Comparison of ENCODE assay signal across 1 cellular context in the genomic region with DNA sequence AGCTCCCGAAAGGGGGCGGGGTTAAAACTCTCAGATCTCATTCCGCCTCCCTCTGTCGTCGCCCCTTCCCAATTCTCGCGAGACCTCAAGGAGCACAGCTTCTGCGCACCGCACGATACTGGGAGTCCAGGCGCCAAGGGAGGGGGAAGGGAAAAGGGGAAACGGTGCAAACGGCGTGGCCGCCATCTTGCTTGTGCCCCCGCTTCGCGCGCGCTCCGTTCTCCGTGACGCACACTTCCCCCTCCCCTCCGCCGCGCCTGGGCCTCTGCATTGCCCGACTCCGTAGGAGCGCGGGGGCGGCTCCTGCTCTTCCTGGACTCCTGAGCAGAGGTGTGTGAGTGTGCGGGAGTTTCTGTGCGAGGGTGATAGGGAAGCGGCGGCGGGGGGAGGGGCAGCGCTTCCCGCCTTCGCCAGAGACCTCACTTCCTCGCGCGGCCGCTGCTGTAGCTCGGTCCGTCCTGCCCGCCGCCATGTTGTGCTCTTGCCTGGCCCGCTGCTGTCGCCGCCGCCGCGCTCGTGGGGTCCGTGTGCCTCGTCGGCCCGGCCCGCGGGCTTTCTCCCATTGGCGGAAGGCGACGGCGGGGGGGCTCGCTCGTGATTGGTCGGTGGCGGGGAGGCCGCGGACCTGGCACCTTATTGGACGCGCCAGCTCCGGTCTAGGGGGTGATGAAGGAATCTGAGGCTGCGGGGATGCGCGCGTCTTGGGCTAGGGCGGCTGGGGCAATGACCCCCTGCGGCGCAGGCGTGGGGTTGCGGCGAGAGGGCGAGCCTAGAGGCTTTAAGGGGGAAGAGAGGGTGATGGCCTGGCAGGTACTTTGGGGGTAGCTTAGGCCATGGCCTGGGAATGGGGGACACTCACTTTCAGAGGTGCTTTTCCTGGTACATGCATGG.
TF ChIP-seq lines count a peak whose summit lies in the region.

A gene (plus strand): TSS at position 167 of the 891 bp plus-strand sequence. CDS start 47,140 bp downstream, outside the sequence.

TF ChIP-seq in K562, 482 proteins besides CTCF, POLR2A, EP300 and RAD21 (continued from another document and continues in another):
- TF ChIP-seq, protein P1, sequence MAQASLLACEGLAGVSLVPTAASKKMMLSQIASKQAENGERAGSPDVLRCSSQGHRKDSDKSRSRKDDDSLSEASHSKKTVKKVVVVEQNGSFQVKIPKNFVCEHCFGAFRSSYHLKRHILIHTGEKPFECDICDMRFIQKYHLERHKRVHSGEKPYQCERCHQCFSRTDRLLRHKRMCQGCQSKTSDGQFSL (CRISPR knock-in tag; IDR thresholded peaks at IDR 0.05): peak; percentile 78
- TF ChIP-seq, protein P1 (tag; IDR thresholded peaks at IDR 0.05): peak in 1 of 2 experiments; percentile 76; a peak in 1 of 4 replicates
- TF ChIP-seq, protein P2, sequence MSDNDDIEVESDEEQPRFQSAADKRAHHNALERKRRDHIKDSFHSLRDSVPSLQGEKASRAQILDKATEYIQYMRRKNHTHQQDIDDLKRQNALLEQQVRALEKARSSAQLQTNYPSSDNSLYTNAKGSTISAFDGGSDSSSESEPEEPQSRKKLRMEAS (CRISPR knock-in tag; IDR thresholded peaks at IDR 0.05): peak; percentile 92
- TF ChIP-seq, protein P3, sequence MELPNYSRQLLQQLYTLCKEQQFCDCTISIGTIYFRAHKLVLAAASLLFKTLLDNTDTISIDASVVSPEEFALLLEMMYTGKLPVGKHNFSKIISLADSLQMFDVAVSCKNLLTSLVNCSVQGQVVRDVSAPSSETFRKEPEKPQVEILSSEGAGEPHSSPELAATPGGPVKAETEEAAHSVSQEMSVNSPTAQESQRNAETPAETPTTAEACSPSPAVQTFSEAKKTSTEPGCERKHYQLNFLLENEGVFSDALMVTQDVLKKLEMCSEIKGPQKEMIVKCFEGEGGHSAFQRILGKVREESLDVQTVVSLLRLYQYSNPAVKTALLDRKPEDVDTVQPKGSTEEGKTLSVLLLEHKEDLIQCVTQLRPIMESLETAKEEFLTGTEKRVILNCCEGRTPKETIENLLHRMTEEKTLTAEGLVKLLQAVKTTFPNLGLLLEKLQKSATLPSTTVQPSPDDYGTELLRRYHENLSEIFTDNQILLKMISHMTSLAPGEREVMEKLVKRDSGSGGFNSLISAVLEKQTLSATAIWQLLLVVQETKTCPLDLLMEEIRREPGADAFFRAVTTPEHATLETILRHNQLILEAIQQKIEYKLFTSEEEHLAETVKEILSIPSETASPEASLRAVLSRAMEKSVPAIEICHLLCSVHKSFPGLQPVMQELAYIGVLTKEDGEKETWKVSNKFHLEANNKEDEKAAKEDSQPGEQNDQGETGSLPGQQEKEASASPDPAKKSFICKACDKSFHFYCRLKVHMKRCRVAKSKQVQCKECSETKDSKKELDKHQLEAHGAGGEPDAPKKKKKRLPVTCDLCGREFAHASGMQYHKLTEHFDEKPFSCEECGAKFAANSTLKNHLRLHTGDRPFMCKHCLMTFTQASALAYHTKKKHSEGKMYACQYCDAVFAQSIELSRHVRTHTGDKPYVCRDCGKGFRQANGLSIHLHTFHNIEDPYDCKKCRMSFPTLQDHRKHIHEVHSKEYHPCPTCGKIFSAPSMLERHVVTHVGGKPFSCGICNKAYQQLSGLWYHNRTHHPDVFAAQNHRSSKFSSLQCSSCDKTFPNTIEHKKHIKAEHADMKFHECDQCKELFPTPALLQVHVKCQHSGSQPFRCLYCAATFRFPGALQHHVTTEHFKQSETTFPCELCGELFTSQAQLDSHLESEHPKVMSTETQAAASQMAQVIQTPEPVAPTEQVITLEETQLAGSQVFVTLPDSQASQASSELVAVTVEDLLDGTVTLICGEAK (IDR thresholded peaks at IDR 0.05): no peak; the same call in 1 of the 2 replicates
- TF ChIP-seq, protein P3 (CRISPR knock-in tag; IDR thresholded peaks at IDR 0.05): 0 out of 2 replicates have a peak, but pooled peaks have one; percentile 49
- TF ChIP-seq HCFC1 (IDR thresholded peaks at IDR 0.05; ENCODE audit: low read depth, low read length) (peak; percentile 66), KAT7 (CRISPR knock-in tag; IDR thresholded peaks at IDR 0.05; ENCODE audit: borderline replicate concordance) (peak; percentile 100; the same call in 1 of the 2 replicates), MAFG (tag; conservative IDR thresholded peaks at IDR 0.05) (no peak), ATF7 (IDR thresholded peaks at IDR 0.05) (peak; percentile 91), POLR2AphosphoS2 (IDR thresholded peaks at IDR 0.05; ENCODE audit: low read length) (peak; percentile 98), ZNF75A (CRISPR knock-in tag; IDR thresholded peaks at IDR 0.05) (peak; percentile 54; the same call in 1 of the 2 replicates), NCOA1 (IDR thresholded peaks at IDR 0.05; ENCODE audit: low read depth) (peak; percentile 65; the same call in 1 of the 2 replicates), BCOR (IDR thresholded peaks at IDR 0.05) (peak; percentile 49), ERF (CRISPR knock-in tag; IDR thresholded peaks at IDR 0.05) (peak; percentile 95), ETS2 (tag; IDR thresholded peaks at IDR 0.05; ENCODE audit: borderline replicate concordance, poor library complexity, severe bottlenecking) (no peak), DNMT1 (IDR thresholded peaks at IDR 0.05) (no peak), STAG1 (CRISPR knock-in tag; IDR thresholded peaks at IDR 0.05; ENCODE audit: borderline replicate concordance) (no peak), HEY1 (CRISPR knock-in tag; IDR thresholded peaks at IDR 0.05; ENCODE audit: borderline replicate concordance) (no peak), RBFOX2 (IDR thresholded peaks at IDR 0.05; ENCODE audit: low read depth, low read length) (peak; percentile 99), NR2F6 (CRISPR knock-in tag; IDR thresholded peaks at IDR 0.05) (0 out of 2 replicates have a peak, but pooled peaks have one; percentile 17), ZNF253 (CRISPR knock-in tag; conservative IDR thresholded peaks at IDR 0.05) (no peak), POLR2B (IDR thresholded peaks at IDR 0.05; ENCODE audit: low read depth, partially characterized antibody) (peak; percentile 92), ZNF143 (CRISPR knock-in tag; IDR thresholded peaks at IDR 0.05) (peak; percentile 48; the same call in 1 of the 2 replicates), HNRNPK (IDR thresholded peaks at IDR 0.05; ENCODE audit: low read depth, low read length, poor library complexity, severe bottlenecking) (peak; percentile 36), SMC3 (conservative IDR thresholded peaks at IDR 0.05; ENCODE audit: insufficient read depth, low read depth, low read length) (no peak), ZNF12 (CRISPR knock-in tag; IDR thresholded peaks at IDR 0.05) (peak; percentile 70; the same call in 1 of the 2 replicates), RBM14 (IDR thresholded peaks at IDR 0.05; ENCODE audit: borderline replicate concordance, insufficient read depth, low read depth, low read length) (peak; percentile 90; the same call in 1 of the 2 replicates), CHD1 (IDR thresholded peaks at IDR 0.05; ENCODE audit: low read length) (peak; percentile 97), SAP30 (IDR thresholded peaks at IDR 0.05; ENCODE audit: borderline replicate concordance, insufficient read depth, low read depth, low read length, poor library complexity, severe bottlenecking) (peak; percentile 0), SMAD1 (IDR thresholded peaks at IDR 0.05; ENCODE audit: low read depth, low read length, partially characterized antibody) (peak; percentile 84), ZBTB17 (CRISPR knock-in tag; IDR thresholded peaks at IDR 0.05) (peak; percentile 89), WHSC1 (IDR thresholded peaks at IDR 0.05; ENCODE audit: low read length) (no peak), ATF1 (CRISPR knock-in tag; IDR thresholded peaks at IDR 0.05) (no peak; the same call in 1 of the 2 replicates), ATF1 (tag; IDR thresholded peaks at IDR 0.05) (peak; percentile 97), RUNX1 (IDR thresholded peaks at IDR 0.05; ENCODE audit: low read depth) (peak; percentile 67), CBFB (CRISPR knock-in tag; IDR thresholded peaks at IDR 0.05) (0 out of 2 replicates have a peak, but pooled peaks have one; percentile 80), RBBP5 (IDR thresholded peaks at IDR 0.05; ENCODE audit: borderline replicate concordance, insufficient read depth, low read length, poor library complexity, severe bottlenecking) (peak; percentile 94)
- TF ChIP-seq, protein P4, sequence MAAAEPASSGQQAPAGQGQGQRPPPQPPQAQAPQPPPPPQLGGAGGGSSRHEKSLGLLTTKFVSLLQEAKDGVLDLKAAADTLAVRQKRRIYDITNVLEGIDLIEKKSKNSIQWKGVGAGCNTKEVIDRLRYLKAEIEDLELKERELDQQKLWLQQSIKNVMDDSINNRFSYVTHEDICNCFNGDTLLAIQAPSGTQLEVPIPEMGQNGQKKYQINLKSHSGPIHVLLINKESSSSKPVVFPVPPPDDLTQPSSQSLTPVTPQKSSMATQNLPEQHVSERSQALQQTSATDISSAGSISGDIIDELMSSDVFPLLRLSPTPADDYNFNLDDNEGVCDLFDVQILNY (CRISPR knock-in tag; IDR thresholded peaks at IDR 0.05): peak; percentile 7; the same call in 1 of the 2 replicates
- TF ChIP-seq, protein P5, sequence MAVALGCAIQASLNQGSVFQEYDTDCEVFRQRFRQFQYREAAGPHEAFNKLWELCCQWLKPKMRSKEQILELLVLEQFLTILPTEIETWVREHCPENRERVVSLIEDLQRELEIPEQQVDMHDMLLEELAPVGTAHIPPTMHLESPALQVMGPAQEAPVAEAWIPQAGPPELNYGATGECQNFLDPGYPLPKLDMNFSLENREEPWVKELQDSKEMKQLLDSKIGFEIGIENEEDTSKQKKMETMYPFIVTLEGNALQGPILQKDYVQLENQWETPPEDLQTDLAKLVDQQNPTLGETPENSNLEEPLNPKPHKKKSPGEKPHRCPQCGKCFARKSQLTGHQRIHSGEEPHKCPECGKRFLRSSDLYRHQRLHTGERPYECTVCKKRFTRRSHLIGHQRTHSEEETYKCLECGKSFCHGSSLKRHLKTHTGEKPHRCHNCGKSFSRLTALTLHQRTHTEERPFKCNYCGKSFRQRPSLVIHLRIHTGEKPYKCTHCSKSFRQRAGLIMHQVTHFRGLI (CRISPR knock-in tag; IDR thresholded peaks at IDR 0.05): no peak
- TF ChIP-seq, protein P6, sequence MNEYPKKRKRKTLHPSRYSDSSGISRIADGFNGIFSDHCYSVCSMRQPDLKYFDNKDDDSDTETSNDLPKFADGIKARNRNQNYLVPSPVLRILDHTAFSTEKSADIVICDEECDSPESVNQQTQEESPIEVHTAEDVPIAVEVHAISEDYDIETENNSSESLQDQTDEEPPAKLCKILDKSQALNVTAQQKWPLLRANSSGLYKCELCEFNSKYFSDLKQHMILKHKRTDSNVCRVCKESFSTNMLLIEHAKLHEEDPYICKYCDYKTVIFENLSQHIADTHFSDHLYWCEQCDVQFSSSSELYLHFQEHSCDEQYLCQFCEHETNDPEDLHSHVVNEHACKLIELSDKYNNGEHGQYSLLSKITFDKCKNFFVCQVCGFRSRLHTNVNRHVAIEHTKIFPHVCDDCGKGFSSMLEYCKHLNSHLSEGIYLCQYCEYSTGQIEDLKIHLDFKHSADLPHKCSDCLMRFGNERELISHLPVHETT (CRISPR knock-in tag; conservative IDR thresholded peaks at IDR 0.05 in 1 of 2, IDR thresholded peaks at IDR 0.05 in 1 of 2): peak in 1 of 2 experiments; percentile 99; a peak in 2 of 4 replicates
- TF ChIP-seq, protein P7, sequence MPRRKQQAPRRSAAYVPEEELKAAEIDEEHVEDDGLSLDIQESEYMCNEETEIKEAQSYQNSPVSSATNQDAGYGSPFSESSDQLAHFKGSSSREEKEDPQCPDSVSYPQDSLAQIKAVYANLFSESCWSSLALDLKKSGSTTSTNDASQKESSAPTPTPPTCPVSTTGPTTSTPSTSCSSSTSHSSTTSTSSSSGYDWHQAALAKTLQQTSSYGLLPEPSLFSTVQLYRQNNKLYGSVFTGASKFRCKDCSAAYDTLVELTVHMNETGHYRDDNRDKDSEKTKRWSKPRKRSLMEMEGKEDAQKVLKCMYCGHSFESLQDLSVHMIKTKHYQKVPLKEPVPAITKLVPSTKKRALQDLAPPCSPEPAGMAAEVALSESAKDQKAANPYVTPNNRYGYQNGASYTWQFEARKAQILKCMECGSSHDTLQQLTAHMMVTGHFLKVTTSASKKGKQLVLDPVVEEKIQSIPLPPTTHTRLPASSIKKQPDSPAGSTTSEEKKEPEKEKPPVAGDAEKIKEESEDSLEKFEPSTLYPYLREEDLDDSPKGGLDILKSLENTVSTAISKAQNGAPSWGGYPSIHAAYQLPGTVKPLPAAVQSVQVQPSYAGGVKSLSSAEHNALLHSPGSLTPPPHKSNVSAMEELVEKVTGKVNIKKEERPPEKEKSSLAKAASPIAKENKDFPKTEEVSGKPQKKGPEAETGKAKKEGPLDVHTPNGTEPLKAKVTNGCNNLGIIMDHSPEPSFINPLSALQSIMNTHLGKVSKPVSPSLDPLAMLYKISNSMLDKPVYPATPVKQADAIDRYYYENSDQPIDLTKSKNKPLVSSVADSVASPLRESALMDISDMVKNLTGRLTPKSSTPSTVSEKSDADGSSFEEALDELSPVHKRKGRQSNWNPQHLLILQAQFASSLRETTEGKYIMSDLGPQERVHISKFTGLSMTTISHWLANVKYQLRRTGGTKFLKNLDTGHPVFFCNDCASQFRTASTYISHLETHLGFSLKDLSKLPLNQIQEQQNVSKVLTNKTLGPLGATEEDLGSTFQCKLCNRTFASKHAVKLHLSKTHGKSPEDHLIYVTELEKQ (CRISPR knock-in tag; IDR thresholded peaks at IDR 0.05): no peak
